In genomic region chr1:95086949-95087533, GRCh38 we compare ENCODE assay signal across 8 cellular contexts. TPM values are rescaled to one million over a fixed set of nuclear protein-coding genes. Genes with fewer than 3 reads are reported as not detected.
DNase-seq lines count a peak whose midpoint lies in the region; ATAC-seq and TF ChIP-seq lines count a peak whose summit lies in the region.

No MANE protein-coding gene starts in this region.

- H3K36me3 ChIP-seq in GM23338 (ENCODE audit: insufficient read depth), result no peaks in the 10 kb centered on the region

- peaks cover 4% of the 10 kb centered on the region for H3K27me3 Mint-ChIP-seq in GM23338 (ENCODE audit: insufficient read depth, low read depth, poor library complexity)

- peaks cover 26% of the 10 kb centered on the region for H3K4me1 Mint-ChIP-seq in GM23338

- 0 out of 2 replicates have a peak, but pooled peaks cover 2% of the 10 kb centered on the region for H3K9me2 ChIP-seq in GM23338 (ENCODE audit: insufficient read depth)

- peaks cover 23% of the 10 kb centered on the region for H3K4me1 ChIP-seq in GM23338 (ENCODE audit: insufficient read depth)

- no peaks in the 10 kb centered on the region for H3K27me3 ChIP-seq in GM23338 (ENCODE audit: insufficient read depth)

- 0 out of 2 replicates have a peak, but pooled peaks cover 4% of the 10 kb centered on the region for H3F3A ChIP-seq in GM23338 (replicated peaks; ENCODE audit: low read depth)

- H3K4me3 ChIP-seq in GM23338, result no peak overlapping the region

- ATAC-seq in GM23338, result peak; percentile 37
- ATAC-seq in HG03108 (IDR thresholded peaks at IDR 0.05; ENCODE audit: unreplicated experiment), result no peak

- DNase-seq in GM23338 (ENCODE audit: low spot score) (peak; percentile 51), RPMI7951 (ENCODE audit: low read depth) (peak; percentile 90), glomerular endothelial cell (ENCODE audit: extremely low read depth, low read depth, low spot score) (peak; percentile 45), stromal cell of bone marrow (ENCODE audit: low read depth) (peak; percentile 86), NCI-H510A treated with DMSO at 0.1 percent for 48 hours (lab: John Stamatoyannopoulos, UW) (no peak), SK-N-DZ (ENCODE audit: low spot score) (no peak), NCI-H2171 (lab: John Stamatoyannopoulos, UW) (no peak)

- peak overlapping the region; percentile 57; the same call in 1 of the 2 replicates for H2AFZ ChIP-seq in GM23338

- peaks cover 8% of the 10 kb centered on the region; the same call in 1 of the 3 replicates for H3K9me3 Mint-ChIP-seq in GM23338

- no peak for TF ChIP-seq CTCF in GM23338 (conservative IDR thresholded peaks at IDR 0.05; ENCODE audit: low read depth in 2 of 2)

- no peak overlapping the region for H3K27ac Mint-ChIP-seq in GM23338

- H3K36me3 Mint-ChIP-seq in GM23338 (ENCODE audit: low read depth), result no peaks in the 10 kb centered on the region; the same call in 2 of the 3 replicates

- no peaks in the 10 kb centered on the region for H3K79me2 ChIP-seq in GM23338 (replicated peaks; ENCODE audit: insufficient read depth)

- peak overlapping the region; percentile 72; the same call in 1 of the 2 replicates for H3K27ac ChIP-seq in GM23338 (ENCODE audit: low read depth)

- H4K20me1 ChIP-seq in GM23338 (replicated peaks; ENCODE audit: insufficient read depth), result no peaks in the 10 kb centered on the region

- no peak overlapping the region for H3K4me3 Mint-ChIP-seq in GM23338

- peak overlapping the region; percentile 51; the same call in 1 of the 2 replicates for H3K4me2 ChIP-seq in GM23338

TF ChIP-seq in GM23338, 12 proteins besides CTCF, POLR2A, EP300 and RAD21:
- no peak for TF ChIP-seq POLR2AphosphoS5 (IDR thresholded peaks at IDR 0.05; ENCODE audit: low read depth)
- TF ChIP-seq EZH2phosphoT487 (IDR thresholded peaks at IDR 0.05; ENCODE audit: unreplicated experiment), result no peak
- no peak for TF ChIP-seq CREB1 (CRISPR knock-in tag; IDR thresholded peaks at IDR 0.05; ENCODE audit: low read depth)
- TF ChIP-seq ZNF331 (CRISPR knock-in tag; IDR thresholded peaks at IDR 0.05; ENCODE audit: low read depth), result no peak
- no peak for TF ChIP-seq JUNB (IDR thresholded peaks at IDR 0.05; ENCODE audit: unreplicated experiment)
- TF ChIP-seq STAT1 (IDR thresholded peaks at IDR 0.05; ENCODE audit: unreplicated experiment), result no peak
- TF ChIP-seq ZNF114 (CRISPR knock-in tag; IDR thresholded peaks at IDR 0.05), result no peak
- no peak for TF ChIP-seq ZNF462 (CRISPR knock-in tag; IDR thresholded peaks at IDR 0.05)
- no peak for TF ChIP-seq REST (IDR thresholded peaks at IDR 0.05; ENCODE audit: unreplicated experiment)

RNA-seq across cellular contexts. Expression of gene ALG14, which starts 14.3 kb away (rescaled TPM):
- total RNA-seq in GM23338 (2014; rRNA removed; shearing (Covaris generic)), result 0.42 and 0.70 TPM in 2 replicates
- 2.8 and 4.1 TPM in 2 replicates for polyA plus RNA-seq in GM23338 (2016; fragmentation: Nextera tagmentation; extraction: Ambion mirVana)
- total RNA-seq in RPMI7951 (2014; rRNA removed; shearing (Covaris generic)), result 3.3 and 9.5 TPM in 2 replicates
- total RNA-seq in glomerular endothelial cell, result 0.47 and 0.73 TPM in 2 replicates
- polyA plus RNA-seq in SK-N-DZ (2014; cell fraction: cytosol; rRNA removed), result 1.5 and 2.0 TPM in 2 replicates
- 0.70 and 1.1 TPM in 2 replicates for polyA plus RNA-seq in SK-N-DZ (2014; cell fraction: nucleus; rRNA removed)

RNA-seq across cellular contexts. Expression of gene TLCD4, which starts 30.1 kb away (rescaled TPM):
- total RNA-seq in GM23338 (2014; rRNA removed; shearing (Covaris generic)), result 3.5 and 4.5 TPM in 2 replicates
- polyA plus RNA-seq in GM23338 (2016; fragmentation: Nextera tagmentation; extraction: Ambion mirVana), result 2.8 and 4.2 TPM in 2 replicates
- 0.48 and 0.59 TPM in 2 replicates for total RNA-seq in RPMI7951 (2014; rRNA removed; shearing (Covaris generic))
- total RNA-seq in glomerular endothelial cell, result 0.05 TPM in 1 of 2 replicates, not detected in the other
- 12.7 and 15.3 TPM in 2 replicates for polyA plus RNA-seq in SK-N-DZ (2014; cell fraction: cytosol; rRNA removed)
- 5.1 and 5.3 TPM in 2 replicates for polyA plus RNA-seq in SK-N-DZ (2014; cell fraction: nucleus; rRNA removed)

Comparison
In these comparisons a context has a peak if more than half of its experiments do, and no peak if none do; other contexts are left out.
1. DNase-seq: peak in GM23338 (single experiment), RPMI7951 (single experiment), glomerular endothelial cell (single experiment) and stromal cell of bone marrow (single experiment); none in NCI-H510A treated with DMSO at 0.1 percent for 48 hours (single experiment), SK-N-DZ (single experiment) and NCI-H2171 (single experiment).